In genomic region chr2:199057936-199058335, GRCh38 we compare ENCODE assay signal across 20 cellular contexts.
"Had no signal": no experiment of that assay in that cellular context is flagged by ENCODE, and none has a peak within 500 bp of the region (broad histone marks: within the 10 kb centered on the region; RNA-seq: fewer than 3 reads in every experiment).

No MANE protein-coding gene starts in this region.

- H3K4me3 ChIP-seq: heart right ventricle, prostate gland, spleen, testis, tibial nerve, upper lobe of right lung, vagina had no signal

- H3K4me3 Mint-ChIP-seq: naive thymus-derived CD4-positive, alpha-beta T cell; nephron progenitor cell; stimulated activated naive B cell treated with anti-CD40 and anti-IgM and Interleukin-4, amounts not matched to agents 10 μg/mL and 1 μg/mL and 100 μg/mL, for 72 hours; stimulated activated naive CD8-positive, alpha-beta T cell treated with anti-CD3 and anti-CD28 coated beads, Interleukin-15, amount 100 ng/mL, for 72 hours had no signal

- H3K27me3 ChIP-seq: heart right ventricle, spleen, testis, tibial nerve, upper lobe of right lung, vagina had no signal

- H3K36me3 ChIP-seq: heart right ventricle, prostate gland, spleen, tibial nerve, upper lobe of right lung, vagina had no signal

- H3K27ac Mint-ChIP-seq: naive thymus-derived CD4-positive, alpha-beta T cell; nephron progenitor cell; stimulated activated naive B cell treated with anti-CD40 and anti-IgM and Interleukin-4, amounts not matched to agents 10 μg/mL and 1 μg/mL and 100 μg/mL, for 72 hours; stimulated activated naive CD8-positive, alpha-beta T cell treated with anti-CD3 and anti-CD28 coated beads, Interleukin-15, amount 100 ng/mL, for 72 hours had no signal

- H2AFZ ChIP-seq: parathyroid adenoma had no signal

- DNase-seq: effector CD8-positive, alpha-beta T cell; heart right ventricle; hypothalamus; kidney glomerular epithelial cell; naive thymus-derived CD4-positive, alpha-beta T cell; nephron progenitor cell; retina; spleen; stimulated activated CD4-positive, alpha-beta T cell treated with anti-CD3 and anti-CD28 coated beads, Interleukin-15, amount 100 ng/mL, for 24 hours; stimulated activated CD4-positive, alpha-beta T cell treated with anti-CD3 and anti-CD28 coated beads, Interleukin-2, amount 100 ng/mL, for 24 hours; stimulated activated CD4-positive, alpha-beta T cell treated with anti-CD3 and anti-CD28 coated beads, Interleukin-4, amount 100 ng/mL, for 4 hours; stimulated activated naive B cell treated with anti-CD40 and anti-IgM and Interleukin-4, amounts not matched to agents 10 μg/mL and 1 μg/mL and 100 μg/mL, for 72 hours; stimulated activated naive CD8-positive, alpha-beta T cell treated with anti-CD3 and anti-CD28 coated beads, Interleukin-15, amount 100 ng/mL, for 72 hours; testis; upper lobe of right lung had no signal

- H3K27ac ChIP-seq: heart right ventricle, parathyroid adenoma, prostate gland, spleen, testis, tibial nerve, upper lobe of right lung, vagina had no signal

- H3K4me1 ChIP-seq: heart right ventricle, parathyroid adenoma, prostate gland, spleen, testis, tibial nerve, upper lobe of right lung, vagina had no signal

- H3K9me3 ChIP-seq: prostate gland, testis had no signal

- H3K27me3 Mint-ChIP-seq: naive thymus-derived CD4-positive, alpha-beta T cell; stimulated activated naive B cell treated with anti-CD40 and anti-IgM and Interleukin-4, amounts not matched to agents 10 μg/mL and 1 μg/mL and 100 μg/mL, for 72 hours; stimulated activated naive CD8-positive, alpha-beta T cell treated with anti-CD3 and anti-CD28 coated beads, Interleukin-15, amount 100 ng/mL, for 72 hours had no signal

- H3K9ac ChIP-seq: parathyroid adenoma had no signal

- H3K36me3 Mint-ChIP-seq: naive thymus-derived CD4-positive, alpha-beta T cell; stimulated activated naive B cell treated with anti-CD40 and anti-IgM and Interleukin-4, amounts not matched to agents 10 μg/mL and 1 μg/mL and 100 μg/mL, for 72 hours had no signal

- ATAC-seq: heart right ventricle; naive thymus-derived CD4-positive, alpha-beta T cell; sciatic nerve; stimulated activated naive B cell treated with anti-CD40 and anti-IgM and Interleukin-4, amounts not matched to agents 10 μg/mL and 1 μg/mL and 100 μg/mL, for 72 hours; stimulated activated naive CD8-positive, alpha-beta T cell treated with anti-CD3 and anti-CD28 coated beads, Interleukin-15, amount 100 ng/mL, for 72 hours; upper lobe of right lung had no signal

- H3K4me1 Mint-ChIP-seq: naive thymus-derived CD4-positive, alpha-beta T cell; nephron progenitor cell; stimulated activated naive B cell treated with anti-CD40 and anti-IgM and Interleukin-4, amounts not matched to agents 10 μg/mL and 1 μg/mL and 100 μg/mL, for 72 hours; stimulated activated naive CD8-positive, alpha-beta T cell treated with anti-CD3 and anti-CD28 coated beads, Interleukin-15, amount 100 ng/mL, for 72 hours had no signal
